In the genomic region with DNA sequence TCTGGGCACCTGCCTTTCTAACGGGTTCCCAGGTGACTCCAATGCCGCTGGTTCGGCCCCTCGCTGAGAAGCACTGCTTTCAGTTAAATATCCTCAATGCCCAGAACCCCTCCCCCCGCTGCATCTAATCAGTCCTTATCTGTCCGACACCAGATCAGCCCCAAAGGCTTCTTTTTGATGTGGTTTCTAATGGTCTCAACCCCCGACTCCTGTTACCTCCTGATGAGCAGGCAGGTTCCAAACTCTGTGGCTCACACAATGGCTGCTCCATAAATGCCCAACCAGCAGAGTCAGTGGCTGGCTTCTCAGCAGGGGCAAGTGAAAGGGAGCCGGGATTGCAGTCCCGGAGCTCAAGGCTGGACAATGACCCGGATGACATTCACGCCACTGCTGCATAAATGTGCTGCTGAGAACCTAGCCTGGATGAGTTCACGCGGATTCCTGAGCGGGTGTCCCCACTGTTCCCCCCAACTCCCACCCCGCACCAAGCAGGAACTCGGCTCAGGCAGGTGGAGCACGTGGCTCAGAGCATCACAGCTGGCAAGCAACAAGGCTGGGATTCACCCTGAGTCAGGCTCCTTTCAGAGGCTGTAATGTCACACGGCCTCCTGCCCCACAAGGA, we compare ENCODE assay signal across 14 cellular contexts. TPM values are rescaled to one million over a fixed set of nuclear protein-coding genes. Genes with fewer than 3 reads are reported as not detected.
DNase-seq lines count a peak whose midpoint lies in the region; FAIRE-seq and TF ChIP-seq lines count a peak whose summit lies in the region.
"Had no signal": no experiment of that assay in that cellular context is flagged by ENCODE, and none has a peak within 500 bp of the region (broad histone marks: within the 10 kb centered on the region; RNA-seq: fewer than 3 reads in every experiment).

No MANE protein-coding gene starts in this region.

- H3K9me3 ChIP-seq in GM23248 (ENCODE audit: low read depth) (no peaks in the 10 kb centered on the region), H1 (ENCODE audit: insufficient read depth in 2 of 2, low read depth in 1 of 2, low read length in 1 of 2) (no peaks in the 10 kb centered on the region), neuron (ENCODE audit: low read length) (no peaks in the 10 kb centered on the region), suprapubic skin (no peaks in the 10 kb centered on the region), testis (no peaks in the 10 kb centered on the region)
- H3K9me3 ChIP-seq: sigmoid colon had no signal

- TF ChIP-seq POLR2A in H1 (IDR thresholded peaks at IDR 0.05; ENCODE audit: control extremely low read depth in 1 of 2, low read depth in 2 of 2, low read length in 2 of 2), result no peak
- no peak for TF ChIP-seq POLR2A in suprapubic skin (IDR thresholded peaks at IDR 0.05)
- no peak for TF ChIP-seq POLR2A in testis (IDR thresholded peaks at IDR 0.05)

- H3K27ac ChIP-seq in GM23248 (no peak overlapping the region), H1 (ENCODE audit: low read depth, low read length) (no peak overlapping the region), suprapubic skin (no peak overlapping the region), testis (no peak overlapping the region)
- H3K27ac ChIP-seq: sigmoid colon had no signal

- H2BK120ac ChIP-seq in H1 (replicated peaks; ENCODE audit: low read depth, low read length), result no peak overlapping the region

- no peak overlapping the region for H4K91ac ChIP-seq in H1 (replicated peaks; ENCODE audit: insufficient read length, low read length)

- H4K5ac ChIP-seq in H1 (ENCODE audit: insufficient read length, low read depth, low read length), result no peak overlapping the region

- FAIRE-seq in H1 (lab: Jason Lieb, UNC), result no peak

- H3K79me2 ChIP-seq in GM23248 (ENCODE audit: insufficient read depth) (no peaks in the 10 kb centered on the region), H1 (ENCODE audit: control insufficient read depth in 1 of 2, insufficient read depth in 2 of 2, low read length in 2 of 2) (no peaks in the 10 kb centered on the region)

- H3K23ac ChIP-seq in H1 (ENCODE audit: insufficient read length), result no peak overlapping the region

- H3K4me3 ChIP-seq in GM23248 (no peak overlapping the region), H1 (ENCODE audit: extremely low read depth in 1 of 4, insufficient read depth in 2 of 4, low read depth in 3 of 4, low read length in 4 of 4) (0 out of 8 replicates have a peak overlapping the region, but pooled peaks of 1 of the 4 experiments have one; percentile 5), neuron (ENCODE audit: low read length) (peak overlapping the region; percentile 11), suprapubic skin (no peak overlapping the region), testis (no peak overlapping the region)
- H3K4me3 ChIP-seq in Jurkat, Clone E6-1 (ENCODE audit: low read length), result no peak overlapping the region
- H3K4me3 ChIP-seq: sigmoid colon had no signal

- H2AFZ ChIP-seq in GM23248 (no peak overlapping the region), H1 (ENCODE audit: low read length) (no peak overlapping the region), neuron (ENCODE audit: low read depth, low read length) (peak overlapping the region; percentile 20)

- TF ChIP-seq RAD21 in H1 (IDR thresholded peaks at IDR 0.05 in 1 of 2, conservative IDR thresholded peaks at IDR 0.05 in 1 of 2; ENCODE audit: low read depth in 2 of 2, low read length in 2 of 2), result no peak

- DNase-seq in GM23248 (peak; percentile 53), H1 (ENCODE audit: low read depth in 1 of 2, low spot score in 2 of 2) (no peak), NCI-H2081 (lab: John Stamatoyannopoulos, UW) (no peak), suprapubic skin (ENCODE audit: low spot score in 2 of 2) (no peak), testis (no peak)
- peak; percentile 27 for DNase-seq in Jurkat, Clone E6-1 (ENCODE audit: low read depth, low spot score)
- DNase-seq: activated CD4-positive, alpha-beta T cell treated with anti-CD3 and anti-CD28 coated beads for 48 hours; activated effector memory CD4-positive, alpha-beta T cell treated with anti-CD3 and anti-CD28 coated beads, Interleukin-2, amount 50 U/mL, for 16 hours; CD8-positive, alpha-beta T cell; immature natural killer cell; sigmoid colon had no signal

- H3K23me2 ChIP-seq in H1 (ENCODE audit: low read depth, low read length), result no peaks in the 10 kb centered on the region

- TF ChIP-seq EP300 in H1 (IDR thresholded peaks at IDR 0.05; ENCODE audit: borderline replicate concordance in 1 of 2, low read depth in 2 of 2, low read length in 2 of 2) (no peak), suprapubic skin (IDR thresholded peaks at IDR 0.05) (no peak)

- TF ChIP-seq CTCF in H1 (IDR thresholded peaks at IDR 0.05; ENCODE audit: control extremely low read depth in 1 of 3, insufficient read depth in 1 of 3, low read depth in 1 of 3, low read length in 3 of 3), result no peak
- no peak for TF ChIP-seq CTCF in suprapubic skin (IDR thresholded peaks at IDR 0.05)
- TF ChIP-seq CTCF in testis (IDR thresholded peaks at IDR 0.05), result no peak

- H4K20me1 ChIP-seq in GM23248 (ENCODE audit: insufficient read depth) (no peaks in the 10 kb centered on the region), H1 (replicated peaks in 1 of 2; ENCODE audit: control insufficient read depth in 1 of 2, insufficient read depth in 2 of 2, low read length in 2 of 2) (no peaks in the 10 kb centered on the region)

- H3K4me2 ChIP-seq in GM23248 (ENCODE audit: unreplicated experiment) (no peak overlapping the region), H1 (ENCODE audit: insufficient read depth in 1 of 2, low read depth in 2 of 2, low read length in 2 of 2) (no peak overlapping the region; a peak in 1 of 4 replicates)

- H3K56ac ChIP-seq in H1 (replicated peaks; ENCODE audit: insufficient read length, low read depth, low read length), result no peak overlapping the region

- H3F3A ChIP-seq in GM23248 (ENCODE audit: insufficient read depth), result no peaks in the 10 kb centered on the region

- no peak overlapping the region for H3K9ac ChIP-seq in GM23248
- H3K9ac ChIP-seq in H1 (replicated peaks in 1 of 4; ENCODE audit: extremely low read depth in 1 of 4, low read depth in 3 of 4, low read length in 3 of 4), result no peak overlapping the region

- H2BK20ac ChIP-seq in H1 (ENCODE audit: low read length), result no peak overlapping the region

- H3K14ac ChIP-seq in H1 (ENCODE audit: insufficient read length), result no peak overlapping the region

- POLR2A ChIA-PET in H1 (lab: Charles Lee; ENCODE audit: partially characterized antibody), result interaction anchor here (0.9 to 2.2 kb wide), 6 partner anchors 12 to 90 kb away, joined by 3 to 10 read pairs (median 4); partner anchors contain the start of genes MBTPS1 and OSGIN1

- H2BK5ac ChIP-seq in H1 (ENCODE audit: low read depth, low read length), result no peak overlapping the region

- H4K8ac ChIP-seq in H1 (ENCODE audit: extremely low read depth, insufficient read depth, low read length), result no peak overlapping the region; the same call in 1 of the 2 replicates

- CTCF ChIA-PET in H1 (lab: Charles Lee; ENCODE audit: partially characterized antibody), result interaction anchor here (0.7 to 12.8 kb wide), 24 partner anchors 8 to 156 kb away, joined by 3 to 267 read pairs (median 6); partner anchors contain the start of genes MBTPS1 and OSGIN1

- intact Hi-C loops in testis (cut with DNase I; ENCODE audit: low total_unique reads), result no loop called here

- H3K4ac ChIP-seq in H1 (replicated peaks; ENCODE audit: insufficient read length, low read depth, low read length), result no peak overlapping the region

- no peak overlapping the region for H2BK15ac ChIP-seq in H1 (ENCODE audit: low read length)

- H3K36me3 ChIP-seq in GM23248 (ENCODE audit: low read depth) (no peaks in the 10 kb centered on the region), H1 (ENCODE audit: control insufficient read depth in 2 of 4, insufficient read depth in 4 of 4, low read length in 3 of 4) (no peaks in the 10 kb centered on the region), neuron (ENCODE audit: insufficient read depth, low read length) (no peaks in the 10 kb centered on the region), suprapubic skin (peaks cover 11% of the 10 kb centered on the region), testis (ENCODE audit: low read depth, missing control alignments) (no peaks in the 10 kb centered on the region)

- no peak overlapping the region for H3K18ac ChIP-seq in H1 (ENCODE audit: extremely low read depth, low read length)

- H3K79me1 ChIP-seq in H1 (ENCODE audit: low read depth, low read length), result no peaks in the 10 kb centered on the region

- H3K4me1 ChIP-seq in GM23248 (ENCODE audit: insufficient read depth), result no peaks in the 10 kb centered on the region
- peaks cover 0 to 12% (median 9%) of the 10 kb centered on the region in 4 experiments; a peak in 6 of 7 replicates for H3K4me1 ChIP-seq in H1 (replicated peaks in 1 of 4; ENCODE audit: control insufficient read depth in 3 of 4, insufficient read depth in 4 of 4, low read length in 3 of 4)
- peaks cover 22% of the 10 kb centered on the region for H3K4me1 ChIP-seq in neuron (ENCODE audit: insufficient read depth, low read length)
- peaks cover 9% of the 10 kb centered on the region for H3K4me1 ChIP-seq in suprapubic skin
- no peaks in the 10 kb centered on the region for H3K4me1 ChIP-seq in testis
- H3K4me1 ChIP-seq: sigmoid colon had no signal

- no peak overlapping the region for H2BK12ac ChIP-seq in H1 (ENCODE audit: low read depth, low read length)

- peaks cover 38% of the 10 kb centered on the region for H3K27me3 ChIP-seq in GM23248 (replicated peaks; ENCODE audit: insufficient read depth)
- no peaks in the 10 kb centered on the region; a peak in 1 of 7 replicates for H3K27me3 ChIP-seq in H1 (replicated peaks in 1 of 4; ENCODE audit: control insufficient read depth in 3 of 4, extremely low read depth in 1 of 4, insufficient read depth in 3 of 4, low read length in 3 of 4)
- no peaks in the 10 kb centered on the region for H3K27me3 ChIP-seq in neuron (ENCODE audit: insufficient read depth, low read length)
- peaks cover 31% of the 10 kb centered on the region for H3K27me3 ChIP-seq in suprapubic skin
- H3K27me3 ChIP-seq in testis, result no peaks in the 10 kb centered on the region

- H2AK5ac ChIP-seq in H1 (ENCODE audit: low read depth, low read length), result no peak overlapping the region

- in situ Hi-C loops in GM23248 (cut with MboI), result no loop called here

- 61 to 63% methylated on average over 17 to 18 of the region's 18 CpGs for WGBS in GM23248 (ENCODE audit: low coverage in 1 of 2, low lambda C conversion rate in 2 of 2, missing lambda C conversion rate in 2 of 2), 2 experiments
- 82% methylated on average over 18 of the region's 18 CpGs; no CpG with 5 or more reads in 1 of the 2 experiments for WGBS in H1 (ENCODE audit: extremely low coverage in 1 of 2, insufficient coverage in 1 of 2, insufficient read length in 1 of 2, insufficient replicate concordance in 2 of 2, low coverage in 1 of 2, low lambda C conversion rate in 2 of 2, missing lambda C conversion rate in 1 of 2), 2 experiments
- 39% methylated on average over 10 of the region's 18 CpGs for WGBS in suprapubic skin
- 55 to 66% methylated on average over 13 to 17 of the region's 18 CpGs for WGBS in testis, 2 donors

- H3K9me2 ChIP-seq in GM23248 (ENCODE audit: insufficient read depth), result no peaks in the 10 kb centered on the region

RNA-seq across cellular contexts. Expression of gene SLC38A8, which starts 1.0 kb away (rescaled TPM):
- not detected in 2 replicates for total RNA-seq in GM23248 (2014; rRNA removed; shearing (Covaris generic))
- polyA plus RNA-seq in GM23248 (2016; fragmentation: Nextera tagmentation; extraction: Ambion mirVana) (not detected in 2 replicates), H1 (2011; rRNA removed) (0.08 TPM in 1 of 2 replicates, not detected in the other), testis (ENCODE audit: insufficient read depth, low read depth, low replicate concordance) (0.33 TPM)
- not detected for polyA plus RNA-seq in Jurkat, Clone E6-1 (2012; ENCODE audit: insufficient read depth, insufficient read length)
- total RNA-seq in H1 (2021; fragmentation: NEBNext Ultra II Directional; extraction: Animal tissue kit (Norgen Biotek cat#: 25700)), result not detected in 2 replicates
- not detected for polyA plus RNA-seq in H1 (2011; cell fraction: cytosol; rRNA removed)
- polyA plus RNA-seq in H1 (2011; cell fraction: nucleus; rRNA removed), result not detected
- not detected in 4 replicates for polyA plus RNA-seq in H1 (2012, experiment 1 of 2)
- polyA plus RNA-seq in H1 (2012, experiment 2 of 2), result not detected
- polyA plus RNA-seq in H1 (2013, experiment 1 of 2), result not detected
- polyA plus RNA-seq in H1 (2013, experiment 2 of 2), result 0.15 TPM
- not detected in 2 replicates for polyA minus RNA-seq in H1 (2011; rRNA and poly(A)+ RNA removed)
- not detected for polyA minus RNA-seq in H1 (2011; cell fraction: cytosol; rRNA and poly(A)+ RNA removed)
- polyA minus RNA-seq in H1 (2011; cell fraction: nucleus; rRNA and poly(A)+ RNA removed), result not detected
- total RNA-seq in suprapubic skin (not detected), testis (under 1 TPM; 0.39 to 0.43 TPM)
- total RNA-seq: CD8-positive, alpha-beta T cell; fibroblast of lung; sigmoid colon; temporal lobe had no signal
- polyA plus RNA-seq: fibroblast of lung, immature natural killer cell, sigmoid colon had no signal

Comparison
In these comparisons a context has a peak if more than half of its experiments do, and no peak if none do; other contexts are left out.
1. DNase-seq: peak in GM23248 (single experiment) and Jurkat, Clone E6-1 (single experiment); none in H1 (0 of 2), NCI-H2081 (0 of 2), suprapubic skin (0 of 2) and testis (single experiment).